ENCODE assay signal across 19 cellular contexts in genomic region chr7:23955600-23956149, GRCh38.
"Had no signal": no experiment of that assay in that cellular context is flagged by ENCODE, and none has a peak within 500 bp of the region (broad histone marks: within the 10 kb centered on the region; RNA-seq: fewer than 3 reads in every experiment).

No MANE protein-coding gene starts in this region.

- FAIRE-seq: frontal cortex, TTC549 had no signal

- H3K9me3 ChIP-seq: adrenal gland, prostate gland, sigmoid colon, suprapubic skin, upper lobe of left lung had no signal

- H3K4me1 Mint-ChIP-seq: naive B cell; stimulated activated naive B cell treated with anti-CD40 and anti-IgM and Interleukin-4, amounts not matched to agents 10 μg/mL and 1 μg/mL and 100 μg/mL, for 72 hours had no signal

- H3K27me3 ChIP-seq: adrenal gland, heart right ventricle, sigmoid colon, suprapubic skin, upper lobe of left lung had no signal

- ATAC-seq: heart right ventricle; stimulated activated naive B cell treated with anti-CD40 and anti-IgM and Interleukin-4, amounts not matched to agents 10 μg/mL and 1 μg/mL and 100 μg/mL, for 72 hours had no signal

- H3K4me3 Mint-ChIP-seq: naive B cell; stimulated activated naive B cell treated with anti-CD40 and anti-IgM and Interleukin-4, amounts not matched to agents 10 μg/mL and 1 μg/mL and 100 μg/mL, for 72 hours had no signal

- H3K27me3 Mint-ChIP-seq: naive B cell had no signal

- H3K27ac Mint-ChIP-seq: naive B cell; stimulated activated naive B cell treated with anti-CD40 and anti-IgM and Interleukin-4, amounts not matched to agents 10 μg/mL and 1 μg/mL and 100 μg/mL, for 72 hours had no signal

- H3K36me3 ChIP-seq: adrenal gland, heart right ventricle, prostate gland, sigmoid colon, suprapubic skin, upper lobe of left lung had no signal

- H3K36me3 Mint-ChIP-seq: naive B cell; stimulated activated naive B cell treated with anti-CD40 and anti-IgM and Interleukin-4, amounts not matched to agents 10 μg/mL and 1 μg/mL and 100 μg/mL, for 72 hours had no signal

- DNase-seq: activated CD4-positive, alpha-beta T cell treated with anti-CD3 and anti-CD28 coated beads, Interleukin-2, amount 50 U/mL, for 1 hour; activated naive CD4-positive, alpha-beta T cell treated with anti-CD3 and anti-CD28 coated beads, Interleukin-2, amount 50 U/mL, for 16 hours; adrenal gland; caudate nucleus; effector CD4-positive, alpha-beta T cell; heart right ventricle; islet precursor cell; midbrain; naive B cell; occipital lobe; sigmoid colon; stimulated activated CD4-positive, alpha-beta T cell treated with anti-CD3 and anti-CD28 coated beads, Interleukin-2, amount 100 ng/mL, for 24 hours; stimulated activated naive B cell treated with anti-CD40 and anti-IgM and Interleukin-4, amounts not matched to agents 10 μg/mL and 1 μg/mL and 100 μg/mL, for 72 hours; upper lobe of left lung had no signal

- H3K4me1 ChIP-seq: adrenal gland, heart right ventricle, prostate gland, sigmoid colon, suprapubic skin, upper lobe of left lung had no signal

- H3K27ac ChIP-seq: adrenal gland, coronary artery, heart right ventricle, prostate gland, sigmoid colon, suprapubic skin, upper lobe of left lung had no signal

- H3K4me3 ChIP-seq: adrenal gland, coronary artery, heart right ventricle, prostate gland, sigmoid colon, suprapubic skin, upper lobe of left lung had no signal
